Comparison of ENCODE assay signal across 29 cellular contexts in genomic region chr7:136171233-136171632, GRCh38.
"Had no signal": no experiment of that assay in that cellular context is flagged by ENCODE, and none has a peak within 500 bp of the region (broad histone marks: within the 10 kb centered on the region; RNA-seq: fewer than 3 reads in every experiment).

No MANE protein-coding gene starts in this region.

- H3K4me3 ChIP-seq: colonic mucosa, coronary artery, dorsolateral prefrontal cortex, esophagus muscularis mucosa, esophagus squamous epithelium, gastrocnemius medialis, gastroesophageal sphincter, heart left ventricle, heart right ventricle, hepatocyte had no signal

- H3K9me3 ChIP-seq: colonic mucosa, esophagus muscularis mucosa, esophagus squamous epithelium, gastrocnemius medialis, gastroesophageal sphincter, heart left ventricle, heart right ventricle had no signal

- H3K4me2 ChIP-seq: hepatocyte had no signal

- FAIRE-seq: colon, endometrium, endothelial cell of umbilical vein, frontal cortex had no signal

- H3K27me3 ChIP-seq: colonic mucosa, esophagus muscularis mucosa, esophagus squamous epithelium, foreskin keratinocyte, gastrocnemius medialis, gastroesophageal sphincter, heart left ventricle, heart right ventricle, hepatocyte had no signal

- H3K27ac ChIP-seq: colonic mucosa, coronary artery, dorsolateral prefrontal cortex, epithelial cell of prostate, esophagus muscularis mucosa, esophagus squamous epithelium, foreskin keratinocyte, gastrocnemius medialis, gastroesophageal sphincter, heart left ventricle, heart right ventricle, hepatocyte had no signal

- H2AFZ ChIP-seq: hepatocyte had no signal

- H3K79me2 ChIP-seq: hepatocyte had no signal

- ATAC-seq: effector memory CD8-positive, alpha-beta T cell; esophagus mucosa; foreskin keratinocyte; gastrocnemius medialis; gastroesophageal sphincter; heart left ventricle; heart right ventricle had no signal

- H3K36me3 ChIP-seq: colonic mucosa, esophagus muscularis mucosa, esophagus squamous epithelium, gastrocnemius medialis, gastroesophageal sphincter, heart left ventricle, heart right ventricle had no signal

- DNase-seq: colonic mucosa; cortex of kidney; dermis blood vessel endothelial cell; dorsolateral prefrontal cortex; effector CD4-positive, alpha-beta T cell; effector CD8-positive, alpha-beta T cell; effector memory CD4-positive, alpha-beta T cell; effector memory CD8-positive, alpha-beta T cell; endodermal cell; erythroblast; esophagus squamous epithelium; foreskin fibroblast; foreskin keratinocyte; foreskin melanocyte; gastrocnemius medialis; glutamatergic neuron; head of caudate nucleus; heart left ventricle; heart right ventricle had no signal

- H3K4me1 ChIP-seq: colonic mucosa, esophagus squamous epithelium, foreskin keratinocyte, gastrocnemius medialis, gastroesophageal sphincter had no signal
